8 cellular contexts compared by ENCODE assay signal in genomic region chr12:118372541-118373495, GRCh38. TPM values are rescaled to one million over a fixed set of nuclear protein-coding genes. Genes with fewer than 3 reads are reported as not detected.
DNase-seq lines count a peak whose midpoint lies in the region; ATAC-seq, FAIRE-seq and TF ChIP-seq lines count a peak whose summit lies in the region.

Gene TAOK3 (minus strand): TSS chr12:118372907. CDS start chr12:118255567, 117,340 bp downstream.

- no peak within 1 kb of the TSS for H3K27ac ChIP-seq in adipose tissue (ENCODE audit: low read depth, low read length)

- no peak for TF ChIP-seq CTCF in type B pancreatic cell (conservative IDR thresholded peaks at IDR 0.05)

- intact Hi-C loops in cardiac septum (cut with DNase I): loop anchor here (2.0 to 10.0 kb wide), 4 partner anchors 184 to 498 kb away; partner anchors contain the start of genes RFC5 and WSB2

- no peaks in the 10 kb centered on the region for H3K36me3 Mint-ChIP-seq in T-cell
- no peaks in the 10 kb centered on the region for H3K36me3 Mint-ChIP-seq in type B pancreatic cell

- H3K27me3 Mint-ChIP-seq in T-cell (no peaks in the 10 kb centered on the region), type B pancreatic cell (peaks cover 25% of the 10 kb centered on the region)

- ATAC-seq in HG02840 (IDR thresholded peaks at IDR 0.05; ENCODE audit: low FRiP score, unreplicated experiment) (peak; percentile 80), T-cell (replicated peaks in 1 of 4) (peak; percentile 85 to 88 (median 86))

- peak; percentile 82 for DNase-seq in GM12891 (ENCODE audit: insufficient read length, low spot score)
- peak; percentile 92 for DNase-seq in NCI-H1436 treated with DMSO at 0.1 percent for 48 hours (lab: John Stamatoyannopoulos, UW)
- peak; percentile 91 to 98 (median 96) for DNase-seq in T-cell
- DNase-seq in cardiac septum (ENCODE audit: low spot score): peak; percentile 99
- DNase-seq in pons (ENCODE audit: low spot score): peak; percentile 97
- peak; percentile 96 for DNase-seq in type B pancreatic cell (ENCODE audit: extremely low spot score, unreplicated experiment)

- H3K4me3 Mint-ChIP-seq in T-cell (peak within 1 kb of the TSS; percentile 91 to 96 (median 92)), type B pancreatic cell (peak within 1 kb of the TSS; percentile 96)

- peak; percentile 95 for TF ChIP-seq POLR2A in GM12891 (IDR thresholded peaks at IDR 0.05; ENCODE audit: low read depth, low read length)

- 1% methylated on average over 71 to 75 of the region's 75 CpGs for WGBS in adipose tissue, 3 donors

- H3K9me3 Mint-ChIP-seq in T-cell (no peaks in the 10 kb centered on the region), type B pancreatic cell (no peaks in the 10 kb centered on the region)

- POLR2A ChIA-PET in T-cell (lab: Charles Lee): interaction anchor here (0.6 to 1.0 kb wide), 4 partner anchors 14 to 66 kb away, joined by 3 to 6 read pairs (median 4); no protein-coding TSS in a partner anchor

- CTCF ChIA-PET in T-cell (lab: Charles Lee): interaction anchor here (0.7 to 2.4 kb wide), 6 partner anchors 15 to 313 kb away, joined by 3 to 16 read pairs (median 4); no protein-coding TSS in a partner anchor

- H3K4me1 Mint-ChIP-seq in T-cell: peaks cover 53 to 61% (median 59%) of the 10 kb centered on the region in 3 donors
- peaks cover 23% of the 10 kb centered on the region for H3K4me1 Mint-ChIP-seq in type B pancreatic cell (ENCODE audit: unreplicated experiment)

- FAIRE-seq in GM12891 (lab: Jason Lieb, UNC): peak; percentile 96

- peak within 1 kb of the TSS; percentile 97 to 98 for H3K27ac Mint-ChIP-seq in T-cell
- H3K27ac Mint-ChIP-seq in type B pancreatic cell: peak within 1 kb of the TSS; percentile 95

TF ChIP-seq in GM12891, 5 proteins besides CTCF, POLR2A, EP300 and RAD21:
- TF ChIP-seq POLR2AphosphoS5 (IDR thresholded peaks at IDR 0.05; ENCODE audit: low read depth, low read length): peak; percentile 92
- peak; percentile 99 for TF ChIP-seq TAF1 (IDR thresholded peaks at IDR 0.05; ENCODE audit: low read depth, low read length)
- no peak for TF ChIP-seq PAX5 (IDR thresholded peaks at IDR 0.05; ENCODE audit: insufficient read depth, low read length, severe bottlenecking)
- peak; percentile 82; the same call in 1 of the 2 replicates for TF ChIP-seq POU2F2 (IDR thresholded peaks at IDR 0.05; ENCODE audit: low read depth, low read length)
- 0 out of 2 replicates have a peak, but pooled peaks have one; percentile 8 for TF ChIP-seq SPI1 (IDR thresholded peaks at IDR 0.05; ENCODE audit: low read depth, low read length)

RNA-seq across cellular contexts. Expression of gene TAOK3, which starts in this region (rescaled TPM):
- 37.2 TPM for polyA plus RNA-seq in GM12891 (2012; ENCODE audit: low read depth, missing spikeins)
- total RNA-seq in T-cell (10 to 100 TPM; 58.7 to 93.6 (median 67.4) TPM), cardiac septum (21.7 TPM), type B pancreatic cell (ENCODE audit: low replicate concordance) (15.8 and 23.6 TPM in 2 replicates)
- polyA plus RNA-seq in adipose tissue: 10 to 100 TPM in 2 of 3 donors, 1 to 10 TPM in 1; 7.9 to 16.4 (median 12.0) TPM
